ENCODE assay signal across 11 cellular contexts in genomic region chr10:119246862-119247549, GRCh38. TPM values are rescaled to one million over a fixed set of nuclear protein-coding genes. Genes with fewer than 3 reads are reported as not detected.
DNase-seq lines count a peak whose midpoint lies in the region; TF ChIP-seq lines count a peak whose summit lies in the region.
"Had no signal": no experiment of that assay in that cellular context is flagged by ENCODE, and none has a peak within 500 bp of the region (broad histone marks: within the 10 kb centered on the region; RNA-seq: fewer than 3 reads in every experiment).

No MANE protein-coding gene starts in this region.

- no peak for TF ChIP-seq EP300 in SK-N-SH (IDR thresholded peaks at IDR 0.05; ENCODE audit: borderline replicate concordance in 1 of 2, low read depth in 1 of 2, low read length in 1 of 2)

- WGBS in SK-N-SH (ENCODE audit: low lambda C conversion rate) = 69% methylated on average over 15 of the region's 16 CpGs

- H3K79me2 ChIP-seq in SK-N-SH (ENCODE audit: insufficient read depth) (peaks cover 4% of the 10 kb centered on the region), parathyroid adenoma (peaks cover 67% of the 10 kb centered on the region)

- H3K4me2 ChIP-seq in SK-N-SH = peak overlapping the region; percentile 45
- H3K4me2 ChIP-seq in parathyroid adenoma (ENCODE audit: low read length) = peak overlapping the region; percentile 20

- no peaks in the 10 kb centered on the region for H4K20me1 ChIP-seq in SK-N-SH (ENCODE audit: insufficient read depth)

- H3F3A ChIP-seq in SK-N-SH (replicated peaks; ENCODE audit: insufficient read depth) = peaks cover 21% of the 10 kb centered on the region

- H3K9ac ChIP-seq in SK-N-SH = no peak overlapping the region; the same call in 1 of the 2 replicates
- no peak overlapping the region for H3K9ac ChIP-seq in parathyroid adenoma

- no peak overlapping the region for H2AFZ ChIP-seq in SK-N-SH (ENCODE audit: low read depth)
- no peak overlapping the region for H2AFZ ChIP-seq in parathyroid adenoma

- POLR2A ChIA-PET in SK-N-SH (lab: Yijun Ruan, JAX) = interaction anchor here (0.5 to 0.8 kb wide), 2 partner anchors 8 to 86 kb away, joined by 3 read pairs; no protein-coding TSS in a partner anchor

- H3K9me2 ChIP-seq in SK-N-SH = no peaks in the 10 kb centered on the region

- DNase-seq in AG09309 (ENCODE audit: low read depth) = peak; percentile 78
- DNase-seq in SK-N-SH = no peak
- DNase-seq in fibroblast of the aortic adventitia (ENCODE audit: low read depth) = peak; percentile 95
- DNase-seq in stimulated activated CD4-positive, alpha-beta T cell treated with anti-CD3 and anti-CD28 coated beads, Interleukin-2, amount 100 ng/mL, for 24 hours = no peak
- DNase-seq in HPDE6-E6E7 (ENCODE audit: extremely low spot score) = no peak
- no peak for DNase-seq in activated CD4-positive, alpha-beta T cell treated with anti-CD3 and anti-CD28 coated beads, Interleukin-2, amount 50 U/mL, for 48 hours
- DNase-seq in Ammon's horn (ENCODE audit: low spot score) = no peak
- DNase-seq: activated T-cell treated with anti-CD3 and anti-CD28 coated beads, Interleukin-2, amount 50 U/mL, for 1 hour; Caco-2; SHP77 treated with DMSO at 0.1 percent for 48 hours had no signal

- H3K4me1 ChIP-seq in SK-N-SH (ENCODE audit: control insufficient read depth in 1 of 2, insufficient read depth in 2 of 2, low read depth in 1 of 2, low read length in 1 of 2) (peaks cover 30 to 32% of the 10 kb centered on the region in 2 experiments), parathyroid adenoma (peaks cover 25% of the 10 kb centered on the region)

- peak; percentile 21; the same call in 1 of the 2 replicates for TF ChIP-seq RAD21 in SK-N-SH (IDR thresholded peaks at IDR 0.05; ENCODE audit: low read length)

- H3K27me3 ChIP-seq in SK-N-SH (ENCODE audit: insufficient read depth) (no peaks in the 10 kb centered on the region), parathyroid adenoma (ENCODE audit: control insufficient read depth, insufficient read depth, low read length) (no peaks in the 10 kb centered on the region)

- H3K36me3 ChIP-seq in SK-N-SH (replicated peaks in 1 of 2; ENCODE audit: control insufficient read depth in 1 of 2, insufficient read depth in 2 of 2, low read length in 1 of 2) = no peaks in the 10 kb centered on the region
- H3K36me3 ChIP-seq in parathyroid adenoma (ENCODE audit: control insufficient read depth, insufficient read depth, low read length) = no peaks in the 10 kb centered on the region

- TF ChIP-seq CTCF in AG09309 (IDR thresholded peaks at IDR 0.05; ENCODE audit: control insufficient read depth, insufficient read depth, low read depth, low read length, missing control alignments) = peak; percentile 4
- peak; percentile 26; the same call in 1 of the 2 replicates for TF ChIP-seq CTCF in SK-N-SH (IDR thresholded peaks at IDR 0.05)
- TF ChIP-seq CTCF in fibroblast of the aortic adventitia (IDR thresholded peaks at IDR 0.05; ENCODE audit: insufficient read depth, low read length) = no peak
- TF ChIP-seq CTCF in parathyroid adenoma (IDR thresholded peaks at IDR 0.05) = peak; percentile 22

- no peaks in the 10 kb centered on the region for H3K9me3 ChIP-seq in SK-N-SH
- H3K9me3 ChIP-seq in parathyroid adenoma (ENCODE audit: control insufficient read depth, low read length) = no peaks in the 10 kb centered on the region
- H3K9me3 ChIP-seq: Caco-2 had no signal

- no peak overlapping the region for H3K4me3 ChIP-seq in AG09309 (ENCODE audit: control insufficient read depth, low read depth, low read length)
- H3K4me3 ChIP-seq in SK-N-SH (ENCODE audit: low read depth in 2 of 2, low read length in 1 of 2) = no peak overlapping the region
- peak overlapping the region; percentile 17 for H3K4me3 ChIP-seq in fibroblast of the aortic adventitia (ENCODE audit: low read depth, low read length)
- H3K4me3 ChIP-seq in parathyroid adenoma (ENCODE audit: low read depth, low read length) = no peak overlapping the region

- CTCF ChIA-PET in SK-N-SH (lab: Yijun Ruan, JAX) = interaction anchor here (0.6 to 2.1 kb wide), 6 partner anchors 9 to 40 kb away, joined by 3 to 13 read pairs (median 3); partner anchors contain the start of gene GRK5

- peak overlapping the region; percentile 36 to 67 for H3K27ac ChIP-seq in SK-N-SH (ENCODE audit: low read depth in 2 of 2, low read length in 1 of 2)
- H3K27ac ChIP-seq in parathyroid adenoma = peak overlapping the region; percentile 55

TF ChIP-seq in SK-N-SH, 30 proteins besides CTCF, POLR2A, EP300 and RAD21 (continues in another document):
- TF ChIP-seq FOSL2 (IDR thresholded peaks at IDR 0.05; ENCODE audit: borderline replicate concordance, low read depth) = peak; percentile 46; the same call in 1 of the 2 replicates
- no peak; the same call in 1 of the 2 replicates for TF ChIP-seq MEF2A (IDR thresholded peaks at IDR 0.05; ENCODE audit: borderline replicate concordance, low read depth)
- TF ChIP-seq TCF12 (IDR thresholded peaks at IDR 0.05) = peak; percentile 56; the same call in 1 of the 2 replicates
- no peak for TF ChIP-seq YY1 (IDR thresholded peaks at IDR 0.05; ENCODE audit: low read depth)
- TF ChIP-seq JUND (IDR thresholded peaks at IDR 0.05) = peak; percentile 44; the same call in 1 of the 2 replicates
- no peak for TF ChIP-seq TAF1 (IDR thresholded peaks at IDR 0.05; ENCODE audit: borderline replicate concordance, low read depth, low read length)
- no peak; the same call in 1 of the 2 replicates for TF ChIP-seq NFIC (IDR thresholded peaks at IDR 0.05; ENCODE audit: borderline replicate concordance)
- no peak for TF ChIP-seq CHD2 (IDR thresholded peaks at IDR 0.05; ENCODE audit: low read length, partially characterized antibody)
- TF ChIP-seq TEAD4 (IDR thresholded peaks at IDR 0.05; ENCODE audit: borderline replicate concordance, insufficient read depth) = no peak
- no peak for TF ChIP-seq RCOR1 (IDR thresholded peaks at IDR 0.05; ENCODE audit: low read length)
- no peak for TF ChIP-seq SMC3 (IDR thresholded peaks at IDR 0.05; ENCODE audit: low read depth, low read length)
- no peak for TF ChIP-seq MAX (IDR thresholded peaks at IDR 0.05; ENCODE audit: low read depth)
- no peak for TF ChIP-seq EZH2phosphoT487 (IDR thresholded peaks at IDR 0.05; ENCODE audit: borderline replicate concordance, low read depth)
- no peak for TF ChIP-seq USF2 (IDR thresholded peaks at IDR 0.05; ENCODE audit: borderline replicate concordance, low read depth, low read length)
- no peak for TF ChIP-seq ZBTB33 (IDR thresholded peaks at IDR 0.05; ENCODE audit: borderline replicate concordance, low read depth)
- no peak for TF ChIP-seq REST (IDR thresholded peaks at IDR 0.05; ENCODE audit: low read depth, low read length)

RNA-seq across cellular contexts. Expression of gene GRK5, which starts 39.6 kb away (rescaled TPM):
- 9.5 and 12.1 TPM in 2 replicates for polyA plus RNA-seq in SK-N-SH (2012; rRNA removed)
- polyA plus RNA-seq in SK-N-SH (2012; cell fraction: cytosol; rRNA removed) = 8.9 and 11.6 TPM in 2 replicates
- polyA plus RNA-seq in SK-N-SH (2012; cell fraction: nucleus; rRNA removed) = 10.3 and 10.8 TPM in 2 replicates
- 7.0 and 20.5 TPM in 2 replicates for total RNA-seq in fibroblast of the aortic adventitia (ENCODE audit: low replicate concordance)

Comparison
In these comparisons a context has a peak if more than half of its experiments do, and no peak if none do; other contexts are left out.
1. DNase-seq: peak in AG09309 (single experiment) and fibroblast of the aortic adventitia (single experiment); none in SK-N-SH (single experiment), stimulated activated CD4-positive, alpha-beta T cell treated with anti-CD3 and anti-CD28 coated beads, Interleukin-2, amount 100 ng/mL, for 24 hours (0 of 2), HPDE6-E6E7 (single experiment), activated CD4-positive, alpha-beta T cell treated with anti-CD3 and anti-CD28 coated beads, Interleukin-2, amount 50 U/mL, for 48 hours (0 of 2) and Ammon's horn (single experiment).